In genomic region chr10:102782698-102783540, GRCh38 we compare ENCODE assay signal across 10 cellular contexts. TPM values are rescaled to one million over a fixed set of nuclear protein-coding genes. Genes with fewer than 3 reads are reported as not detected.
DNase-seq lines count a peak whose midpoint lies in the region; ATAC-seq and TF ChIP-seq lines count a peak whose summit lies in the region.
"Had no signal": no experiment of that assay in that cellular context is flagged by ENCODE, and none has a peak within 500 bp of the region (broad histone marks: within the 10 kb centered on the region; RNA-seq: fewer than 3 reads in every experiment).

No MANE protein-coding gene starts in this region.

- no peak overlapping the region for H3K4me3 Mint-ChIP-seq in activated CD8-positive, alpha-beta T cell treated with anti-CD3 and anti-CD28 coated beads, Interleukin-2, amount 10 ng/mL, durations not matched to agents 7 days and 5 days

- H3K9ac ChIP-seq in SK-N-SH (no peak overlapping the region), muscle layer of colon (ENCODE audit: low read length) (peak overlapping the region; percentile 50)

- H3K9me3 ChIP-seq in SK-N-SH (no peaks in the 10 kb centered on the region), muscle layer of colon (ENCODE audit: low read length) (no peaks in the 10 kb centered on the region), upper lobe of right lung (no peaks in the 10 kb centered on the region)
- H3K9me3 ChIP-seq: A549 had no signal

- H3K4me3 ChIP-seq in SK-N-SH (ENCODE audit: low read depth in 2 of 2, low read length in 1 of 2) (no peak overlapping the region), epithelial cell of esophagus (ENCODE audit: low read length) (no peak overlapping the region), muscle layer of colon (ENCODE audit: low read depth in 1 of 2, low read length in 2 of 2) (peak overlapping the region in 1 of 2 donors; percentile 29), upper lobe of right lung (peak overlapping the region; percentile 6)
- H3K4me3 ChIP-seq: A549 had no signal

- H3K27ac Mint-ChIP-seq in activated CD8-positive, alpha-beta T cell treated with anti-CD3 and anti-CD28 coated beads, Interleukin-2, amount 10 ng/mL, durations not matched to agents 7 days and 5 days: no peak overlapping the region

- no peaks in the 10 kb centered on the region for H3K27me3 Mint-ChIP-seq in activated CD8-positive, alpha-beta T cell treated with anti-CD3 and anti-CD28 coated beads, Interleukin-2, amount 10 ng/mL, durations not matched to agents 7 days and 5 days (ENCODE audit: low read depth)

- peaks cover 14 to 31% of the 10 kb centered on the region in 2 experiments; a peak in 1 of 4 replicates for H3K4me1 ChIP-seq in SK-N-SH (ENCODE audit: control insufficient read depth in 1 of 2, insufficient read depth in 2 of 2, low read depth in 1 of 2, low read length in 1 of 2)
- peaks cover 81% of the 10 kb centered on the region for H3K4me1 ChIP-seq in muscle layer of colon (ENCODE audit: insufficient read depth, low read length)
- peaks cover 82% of the 10 kb centered on the region for H3K4me1 ChIP-seq in upper lobe of right lung

- H2AFZ ChIP-seq in SK-N-SH (ENCODE audit: low read depth): no peak overlapping the region

- H3K9me3 Mint-ChIP-seq in activated CD8-positive, alpha-beta T cell treated with anti-CD3 and anti-CD28 coated beads, Interleukin-2, amount 10 ng/mL, durations not matched to agents 7 days and 5 days (ENCODE audit: insufficient read depth): no peaks in the 10 kb centered on the region

- TF ChIP-seq EP300 in SK-N-SH (IDR thresholded peaks at IDR 0.05; ENCODE audit: borderline replicate concordance in 1 of 2, low read depth in 1 of 2, low read length in 1 of 2): no peak

- peaks cover 21% of the 10 kb centered on the region for H3K36me3 Mint-ChIP-seq in activated CD8-positive, alpha-beta T cell treated with anti-CD3 and anti-CD28 coated beads, Interleukin-2, amount 10 ng/mL, durations not matched to agents 7 days and 5 days (ENCODE audit: low read depth)

- DNase-seq in SK-N-SH (no peak), epithelial cell of esophagus (ENCODE audit: low read depth) (peak; percentile 74), upper lobe of right lung (peak; percentile 84), A172 (ENCODE audit: low spot score) (no peak), NCI-H510A treated with DMSO at 0.1 percent for 48 hours (lab: John Stamatoyannopoulos, UW) (no peak)
- DNase-seq in activated CD8-positive, alpha-beta T cell treated with anti-CD3 and anti-CD28 coated beads, Interleukin-2, amount 10 ng/mL, durations not matched to agents 7 days and 5 days: no peak
- DNase-seq: stimulated activated CD4-positive, alpha-beta T cell treated with anti-CD3 and anti-CD28 coated beads, Interleukin-12 subunit alpha, Interleukin-12 subunit beta, amount 100 ng/mL, for 4 hours had no signal

- H3K36me3 ChIP-seq in SK-N-SH (replicated peaks in 1 of 2; ENCODE audit: control insufficient read depth in 1 of 2, insufficient read depth in 2 of 2, low read length in 1 of 2) (no peaks in the 10 kb centered on the region), muscle layer of colon (ENCODE audit: insufficient read depth, low read length) (no peaks in the 10 kb centered on the region), upper lobe of right lung (no peaks in the 10 kb centered on the region)

- H3K27me3 ChIP-seq in SK-N-SH (ENCODE audit: insufficient read depth): no peaks in the 10 kb centered on the region
- H3K27me3 ChIP-seq in muscle layer of colon (ENCODE audit: control insufficient read depth in 1 of 2, insufficient read depth in 2 of 2, low read length in 2 of 2): no peaks in the 10 kb centered on the region
- no peaks in the 10 kb centered on the region for H3K27me3 ChIP-seq in upper lobe of right lung

- CTCF ChIA-PET in SK-N-SH (lab: Yijun Ruan, JAX): no interaction called here
- CTCF ChIA-PET in activated CD8-positive, alpha-beta T cell treated with anti-CD3 and anti-CD28 coated beads, Interleukin-2, amount 10 ng/mL, durations not matched to agents 7 days and 5 days (lab: Charles Lee): no interaction called here

- ATAC-seq in SK-N-SH treated with all-trans-retinoic acid at 6 μM for 48 hours (no peak), upper lobe of right lung (peak; percentile 81)
- ATAC-seq in activated CD8-positive, alpha-beta T cell treated with anti-CD3 and anti-CD28 coated beads, Interleukin-2, amount 10 ng/mL, durations not matched to agents 7 days and 5 days: no peak
- ATAC-seq: A549 had no signal

- H3K27ac ChIP-seq in SK-N-SH (ENCODE audit: low read depth in 2 of 2, low read length in 1 of 2) (peak overlapping the region; percentile 19 to 34; a peak in 2 of 4 replicates), muscle layer of colon (ENCODE audit: low read depth, low read length) (peak overlapping the region; percentile 91), upper lobe of right lung (peak overlapping the region; percentile 88)
- H3K27ac ChIP-seq: A549 had no signal

- intact Hi-C loops in upper lobe of right lung (cut with DNase I): no loop called here

- TF ChIP-seq CTCF in SK-N-SH (IDR thresholded peaks at IDR 0.05): no peak
- TF ChIP-seq CTCF in epithelial cell of esophagus (IDR thresholded peaks at IDR 0.05; ENCODE audit: insufficient read depth, low read depth, low read length, missing control alignments): no peak
- no peak for TF ChIP-seq CTCF in upper lobe of right lung (IDR thresholded peaks at IDR 0.05)

- peaks cover 68% of the 10 kb centered on the region; the same call in 1 of the 2 replicates for H3K79me2 ChIP-seq in SK-N-SH (ENCODE audit: insufficient read depth)

- no peaks in the 10 kb centered on the region for H3K9me2 ChIP-seq in SK-N-SH

- POLR2A ChIA-PET in SK-N-SH (lab: Yijun Ruan, JAX): interaction anchor here (1.2 kb wide), 1 partner anchor 18 kb away, joined by 3 read pairs; no protein-coding TSS in a partner anchor
- POLR2A ChIA-PET in activated CD8-positive, alpha-beta T cell treated with anti-CD3 and anti-CD28 coated beads, Interleukin-2, amount 10 ng/mL, durations not matched to agents 7 days and 5 days (lab: Charles Lee): no interaction called here

- no peaks in the 10 kb centered on the region for H3F3A ChIP-seq in SK-N-SH (replicated peaks; ENCODE audit: insufficient read depth)

- no peak for TF ChIP-seq RAD21 in SK-N-SH (IDR thresholded peaks at IDR 0.05; ENCODE audit: low read length)

- no peak overlapping the region for H3K4me2 ChIP-seq in SK-N-SH
- H3K4me2 ChIP-seq: A549 had no signal

- 96% methylated on average over 14 of the region's 18 CpGs for WGBS in SK-N-SH (ENCODE audit: low lambda C conversion rate)

- peaks cover 20% of the 10 kb centered on the region for H3K4me1 Mint-ChIP-seq in activated CD8-positive, alpha-beta T cell treated with anti-CD3 and anti-CD28 coated beads, Interleukin-2, amount 10 ng/mL, durations not matched to agents 7 days and 5 days (ENCODE audit: low read depth)

- peaks cover 27% of the 10 kb centered on the region for H4K20me1 ChIP-seq in SK-N-SH (ENCODE audit: insufficient read depth)

TF ChIP-seq in SK-N-SH, 30 proteins besides CTCF, POLR2A, EP300 and RAD21 (continues in another document):
- TF ChIP-seq MEF2A (IDR thresholded peaks at IDR 0.05; ENCODE audit: borderline replicate concordance, low read depth) (no peak), RXRA (IDR thresholded peaks at IDR 0.05; ENCODE audit: borderline replicate concordance, low read depth) (no peak), YY1 (IDR thresholded peaks at IDR 0.05; ENCODE audit: low read depth) (no peak), RCOR1 (IDR thresholded peaks at IDR 0.05; ENCODE audit: low read length) (no peak), MAX (IDR thresholded peaks at IDR 0.05; ENCODE audit: low read depth) (no peak)

TF ChIP-seq in SK-N-SH treated with all-trans-retinoic acid at 6 μM for 48 hours, 23 proteins besides CTCF, POLR2A, EP300 and RAD21 (continues in another document):
- no peak for TF ChIP-seq TSHZ2 (CRISPR knock-in tag; IDR thresholded peaks at IDR 0.05)
- no peak for TF ChIP-seq BACH2 (CRISPR knock-in tag; IDR thresholded peaks at IDR 0.05; ENCODE audit: borderline replicate concordance)
- TF ChIP-seq ARNTL (CRISPR knock-in tag; IDR thresholded peaks at IDR 0.05; ENCODE audit: borderline replicate concordance, low read depth): no peak
- no peak for TF ChIP-seq CSDC2 (CRISPR knock-in tag; IDR thresholded peaks at IDR 0.05)
- no peak for TF ChIP-seq ZNF8 (CRISPR knock-in tag; IDR thresholded peaks at IDR 0.05)
- no peak for TF ChIP-seq GLIS3 (CRISPR knock-in tag; IDR thresholded peaks at IDR 0.05)

RNA-seq across cellular contexts. Expression of gene WBP1L, which starts 39.2 kb away (rescaled TPM):
- polyA plus RNA-seq in SK-N-SH (2012; rRNA removed): 22.8 and 29.8 TPM in 2 replicates
- 16.7 and 23.9 TPM in 2 replicates for polyA plus RNA-seq in SK-N-SH (2012; cell fraction: cytosol; rRNA removed)
- polyA plus RNA-seq in SK-N-SH (2012; cell fraction: nucleus; rRNA removed): 11.2 and 13.4 TPM in 2 replicates
- total RNA-seq in upper lobe of right lung: 49.0 TPM
- total RNA-seq in activated CD8-positive, alpha-beta T cell treated with anti-CD3 and anti-CD28 coated beads, Interleukin-2, amount 10 ng/mL, durations not matched to agents 7 days and 5 days: 10 to 100 TPM; 25.7 to 25.9 TPM
- total RNA-seq in A172 (2014; rRNA removed; shearing (Covaris generic)): 19.1 and 26.4 TPM in 2 replicates

RNA-seq across cellular contexts. Expression of gene CYP17A1, which starts 54.3 kb away (rescaled TPM):
- not detected in 2 replicates for polyA plus RNA-seq in SK-N-SH (2012; rRNA removed)
- polyA plus RNA-seq in SK-N-SH (2012; cell fraction: cytosol; rRNA removed): not detected in 2 replicates
- polyA plus RNA-seq in SK-N-SH (2012; cell fraction: nucleus; rRNA removed): 0.04 TPM in 1 of 2 replicates, not detected in the other
- total RNA-seq in upper lobe of right lung: 1.9 TPM
- not detected for total RNA-seq in activated CD8-positive, alpha-beta T cell treated with anti-CD3 and anti-CD28 coated beads, Interleukin-2, amount 10 ng/mL, durations not matched to agents 7 days and 5 days
- not detected in 2 replicates for total RNA-seq in A172 (2014; rRNA removed; shearing (Covaris generic))
- polyA plus RNA-seq: A549 had no signal

Comparison
In these comparisons a context has a peak if more than half of its experiments do, and no peak if none do; other contexts are left out.
1. DNase-seq: peak in epithelial cell of esophagus (single experiment) and upper lobe of right lung (single experiment); none in SK-N-SH (single experiment), activated CD8-positive, alpha-beta T cell treated with anti-CD3 and anti-CD28 coated beads, Interleukin-2, amount 10 ng/mL, durations not matched to agents 7 days and 5 days (single experiment), A172 (single experiment) and NCI-H510A treated with DMSO at 0.1 percent for 48 hours (single experiment).
2. H3K27ac ChIP-seq: peak in every context shown above with its lines; median percentile 91 in muscle layer of colon; 88 in upper lobe of right lung; 26 in SK-N-SH.